8 cellular contexts compared by ENCODE assay signal in the genomic region with DNA sequence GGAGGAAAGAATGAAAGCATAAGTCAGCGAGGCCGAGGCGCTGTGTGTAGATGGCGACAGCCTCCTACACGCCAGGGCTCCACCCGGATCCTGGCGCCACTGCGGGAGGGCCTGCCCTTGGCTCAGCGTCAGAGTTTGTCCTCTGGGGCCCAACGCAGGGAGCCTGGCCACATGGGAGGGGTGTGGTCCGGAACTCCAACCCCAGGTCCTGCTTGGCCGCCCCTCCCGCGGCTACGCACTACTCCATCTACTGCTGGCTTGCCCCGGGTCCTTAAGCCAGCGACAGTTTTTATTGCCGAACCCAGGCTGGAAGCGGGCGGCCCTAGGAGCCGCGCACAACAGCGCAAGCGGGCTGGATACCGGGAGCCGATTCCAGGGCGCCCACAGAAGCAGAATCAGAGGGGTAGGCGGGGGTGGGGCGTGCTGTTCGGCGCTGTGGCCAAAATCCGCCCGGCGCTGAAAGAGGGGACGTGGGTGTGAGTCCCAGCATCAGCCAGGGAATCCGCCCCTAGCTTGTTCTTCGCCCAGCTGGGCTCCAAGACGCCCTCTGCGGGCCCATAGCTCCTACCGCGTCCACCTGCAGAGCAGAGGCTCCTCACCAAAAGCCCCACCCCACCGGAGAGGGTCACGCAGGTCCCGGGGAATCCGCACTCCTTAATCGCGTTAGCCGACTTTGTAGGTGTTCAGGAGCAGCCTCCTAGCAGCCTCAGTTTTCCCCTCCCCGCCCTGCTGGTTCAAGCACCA.
DNase-seq lines count a peak whose midpoint lies in the region; ATAC-seq lines count a peak whose summit lies in the region.

No MANE protein-coding gene starts in this region.

- peak; percentile 40 for ATAC-seq in GM18909 (IDR thresholded peaks at IDR 0.05; ENCODE audit: poor library complexity, unreplicated experiment)
- ATAC-seq in memory B cell (ENCODE audit: low read depth): peak; percentile 45

- no peaks in the 10 kb centered on the region for H3K9me3 Mint-ChIP-seq in memory B cell

- peak overlapping the region; percentile 19 for H3K4me3 ChIP-seq in effector memory CD4-positive, alpha-beta T cell (ENCODE audit: insufficient read depth, low read depth, low read length, poor library complexity, severe bottlenecking)
- peak overlapping the region; percentile 44 to 62 (median 60) for H3K4me3 ChIP-seq in subcutaneous abdominal adipose tissue (ENCODE audit: low read depth in 1 of 5, low read length in 5 of 5)

- no peaks in the 10 kb centered on the region for H3K9me3 ChIP-seq in effector memory CD4-positive, alpha-beta T cell (ENCODE audit: control insufficient read depth, low read length)
- H3K9me3 ChIP-seq in subcutaneous abdominal adipose tissue (ENCODE audit: control insufficient read depth in 5 of 5, low read length in 5 of 5): no peaks in the 10 kb centered on the region

- peak overlapping the region in 4 of 5 donors; percentile 24 to 66 (median 52) for H3K9ac ChIP-seq in subcutaneous abdominal adipose tissue (ENCODE audit: low read length in 5 of 5)

- H3K36me3 ChIP-seq in effector memory CD4-positive, alpha-beta T cell (ENCODE audit: control insufficient read depth, insufficient read depth, low read length): no peaks in the 10 kb centered on the region
- no peaks in the 10 kb centered on the region for H3K36me3 ChIP-seq in subcutaneous abdominal adipose tissue (ENCODE audit: control insufficient read depth in 5 of 5, insufficient read depth in 5 of 5, low read length in 5 of 5)

- DNase-seq in AG08396 (ENCODE audit: low spot score) (peak; percentile 77), NCI-H2196 (lab: John Stamatoyannopoulos, UW; ENCODE audit: unreplicated experiment) (peak; percentile 65), memory B cell (ENCODE audit: low spot score in 2 of 2) (peak in 1 of 2 donors; percentile 53), medulla oblongata (ENCODE audit: extremely low spot score) (no peak)
- peak; percentile 33 to 46 for DNase-seq in activated CD4-positive, alpha-beta T cell treated with anti-CD3 and anti-CD28 coated beads for 4 hours
- peak; percentile 8 to 29 (median 25) for DNase-seq in effector memory CD4-positive, alpha-beta T cell

- H3K27ac ChIP-seq in effector memory CD4-positive, alpha-beta T cell (ENCODE audit: insufficient read depth, low read length, poor library complexity, severe bottlenecking): no peak overlapping the region
- no peak overlapping the region for H3K27ac ChIP-seq in subcutaneous abdominal adipose tissue (ENCODE audit: low read depth, low read length)

- H3K27me3 Mint-ChIP-seq in memory B cell: peaks cover 9% of the 10 kb centered on the region

- H3K36me3 Mint-ChIP-seq in memory B cell: no peaks in the 10 kb centered on the region

- H3K27ac Mint-ChIP-seq in memory B cell: no peak overlapping the region

- H3K4me3 Mint-ChIP-seq in memory B cell: peak overlapping the region; percentile 93

- H3K4me1 ChIP-seq in effector memory CD4-positive, alpha-beta T cell (ENCODE audit: control insufficient read depth, insufficient read depth, low read length, poor library complexity, severe bottlenecking): peaks cover 40% of the 10 kb centered on the region
- H3K4me1 ChIP-seq in subcutaneous abdominal adipose tissue (ENCODE audit: control insufficient read depth in 5 of 5, insufficient read depth in 5 of 5, low read length in 5 of 5): peaks cover 9 to 67% (median 58%) of the 10 kb centered on the region in 5 donors

- peaks cover 34% of the 10 kb centered on the region for H3K27me3 ChIP-seq in effector memory CD4-positive, alpha-beta T cell (replicated peaks; ENCODE audit: control insufficient read depth, insufficient read depth, low read length, poor library complexity, severe bottlenecking)
- H3K27me3 ChIP-seq in subcutaneous abdominal adipose tissue (ENCODE audit: control insufficient read depth in 5 of 5, insufficient read depth in 4 of 5, low read length in 5 of 5): peaks cover 3 to 24% (median 20%) of the 10 kb centered on the region in 5 donors

- peaks cover 28% of the 10 kb centered on the region for H3K4me1 Mint-ChIP-seq in memory B cell
